ENCODE assay signal across 8 cellular contexts in the genomic region with DNA sequence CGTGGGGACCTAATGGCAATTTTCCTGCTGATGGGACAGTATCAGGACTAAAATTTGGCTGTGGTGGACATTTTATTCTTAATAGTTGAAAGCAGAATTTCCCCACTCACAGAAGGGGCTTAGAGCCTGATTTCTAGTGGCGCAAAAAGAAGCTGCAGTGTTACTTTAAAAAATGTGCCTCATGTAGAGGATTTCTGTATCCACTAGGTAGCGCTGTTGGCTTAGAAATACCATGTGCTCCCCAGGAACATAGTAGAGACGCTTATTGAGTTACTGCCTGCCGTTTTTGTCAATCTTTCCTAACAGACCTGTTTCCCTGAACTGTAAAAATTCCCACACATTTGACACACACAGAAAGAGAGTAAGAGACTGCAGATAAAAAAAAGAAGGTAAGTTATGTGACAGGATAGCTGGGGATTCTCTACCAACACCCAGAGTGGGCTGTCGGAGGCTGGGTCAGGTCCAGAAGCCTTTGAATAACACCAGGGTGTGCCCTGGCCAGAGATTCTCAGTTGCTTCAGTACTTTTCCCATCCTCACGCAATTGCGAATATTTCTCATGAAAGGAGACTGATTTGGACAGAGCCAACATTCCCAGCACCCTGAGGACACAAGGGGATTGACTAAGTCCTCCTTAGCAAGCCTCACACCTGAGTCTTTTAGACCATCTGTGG.
DNase-seq lines count a peak whose midpoint lies in the region; ATAC-seq and TF ChIP-seq lines count a peak whose summit lies in the region.

No MANE protein-coding gene starts in this region.

- TF ChIP-seq CTCF in AG04449 (IDR thresholded peaks at IDR 0.05; ENCODE audit: insufficient read depth, low read length, missing control alignments) (peak; percentile 37), GM10266 (IDR thresholded peaks at IDR 0.05; ENCODE audit: control insufficient read depth, insufficient read depth, low read depth, missing control alignments) (peak; percentile 43), fibroblast of the aortic adventitia (IDR thresholded peaks at IDR 0.05; ENCODE audit: insufficient read depth, low read length) (peak; percentile 55), ovary (IDR thresholded peaks at IDR 0.05) (peak in 2 of 3 donors; percentile 61 to 70)

- ATAC-seq in HG03039 (IDR thresholded peaks at IDR 0.05; ENCODE audit: unreplicated experiment) (peak; percentile 59), HG03457 (IDR thresholded peaks at IDR 0.05; ENCODE audit: unreplicated experiment) (no peak)

- WGBS in ovary, 3 donors, result 21 to 28% (median 23%) methylated on average over 8 of the region's 8 CpGs

- TF ChIP-seq EP300 in ovary (IDR thresholded peaks at IDR 0.05), result no peak

- intact Hi-C loops in ovary (cut with DNase I), result loop anchor here in 2 of 4 donors (5.0 to 10.0 kb wide), 2 partner anchors 100 to 103 kb away; no protein-coding TSS in a partner anchor

- H3K4me3 ChIP-seq in AG04449 (ENCODE audit: low read depth, low read length) (no peak overlapping the region), fibroblast of the aortic adventitia (ENCODE audit: low read depth, low read length) (no peak overlapping the region), ovary (no peak overlapping the region)

- DNase-seq in AG04449 (ENCODE audit: low read depth, low spot score) (peak; percentile 0), GM10266 (ENCODE audit: extremely low spot score) (peak; percentile 13), NCI-H2227 treated with DMSO at 0.1 percent for 48 hours (lab: John Stamatoyannopoulos, UW) (peak; percentile 75), fibroblast of the aortic adventitia (ENCODE audit: low read depth) (peak; percentile 78), ovary (peak in 4 of 5 donors; percentile 8 to 42 (median 14))
- DNase-seq in activated CD4-positive, alpha-beta T cell treated with anti-CD3 and anti-CD28 coated beads for 4 hours, result peak; percentile 1 to 48

- POLR2A ChIA-PET in AG04449 (lab: Yijun Ruan, JAX), result no interaction called here

- H3K27me3 ChIP-seq in ovary, result no peaks in the 10 kb centered on the region

- no peaks in the 10 kb centered on the region for H3K4me1 ChIP-seq in ovary (ENCODE audit: insufficient read depth)

- H3K36me3 ChIP-seq in ovary, result no peaks in the 10 kb centered on the region

- CTCF ChIA-PET in AG04449 (lab: Yijun Ruan, JAX), result interaction anchor here (0.7 to 3.4 kb wide), 9 partner anchors 93 to 205 kb away, joined by 3 to 18 read pairs (median 4); no protein-coding TSS in a partner anchor

- no peak overlapping the region for H3K27ac ChIP-seq in ovary

- no peak for TF ChIP-seq POLR2A in ovary (IDR thresholded peaks at IDR 0.05)

- no peaks in the 10 kb centered on the region for H3K9me3 ChIP-seq in ovary

Comparison
In these comparisons a context has a peak if more than half of its experiments do, and no peak if none do; other contexts are left out.
1. DNase-seq: peak in every context shown above with its lines; median percentile 78 in fibroblast of the aortic adventitia; 75 in NCI-H2227 treated with DMSO at 0.1 percent for 48 hours; 24 in activated CD4-positive, alpha-beta T cell treated with anti-CD3 and anti-CD28 coated beads for 4 hours; 14 in ovary; 13 in GM10266; 0 in AG04449.